16 cellular contexts compared by ENCODE assay signal in genomic region chr2:239657992-239658391, GRCh38.
"Had no signal": no experiment of that assay in that cellular context is flagged by ENCODE, and none has a peak within 500 bp of the region (broad histone marks: within the 10 kb centered on the region; RNA-seq: fewer than 3 reads in every experiment).

No MANE protein-coding gene starts in this region.

- H3K9me3 ChIP-seq: esophagus squamous epithelium, right atrium auricular region, stomach, suprapubic skin, tibial artery had no signal

- H3K9me3 Mint-ChIP-seq: dendritic cell treated with granulocyte-macrophage colony-stimulating factor and Interleukin-4, amounts not matched to agents 40 ng/mL and 50 ng/mL, for 4 days; naive thymus-derived CD4-positive, alpha-beta T cell; nephron progenitor cell had no signal

- H3K4me3 Mint-ChIP-seq: dendritic cell treated with granulocyte-macrophage colony-stimulating factor and Interleukin-4, amounts not matched to agents 40 ng/mL and 50 ng/mL, for 4 days; immature natural killer cell; naive thymus-derived CD4-positive, alpha-beta T cell; nephron progenitor cell had no signal

- H3K36me3 Mint-ChIP-seq: immature natural killer cell; naive thymus-derived CD4-positive, alpha-beta T cell had no signal

- DNase-seq: cerebellar nuclear complex; esophagus squamous epithelium; foreskin keratinocyte; immature natural killer cell; left cardiac atrium; mesendoderm; naive thymus-derived CD4-positive, alpha-beta T cell; nephron progenitor cell; small intestine; stimulated activated CD4-positive, alpha-beta T cell treated with anti-CD3 and anti-CD28 coated beads, Interleukin-12 subunit alpha, Interleukin-12 subunit beta, amount 100 ng/mL, for 4 hours; stimulated activated naive CD4-positive, alpha-beta T cell; stomach had no signal

- H3K27ac Mint-ChIP-seq: dendritic cell treated with granulocyte-macrophage colony-stimulating factor and Interleukin-4, amounts not matched to agents 40 ng/mL and 50 ng/mL, for 4 days; nephron progenitor cell had no signal

- ATAC-seq: foreskin keratinocyte; left cardiac atrium; naive thymus-derived CD4-positive, alpha-beta T cell had no signal
